ENCODE assay signal across 8 cellular contexts in genomic region chr22:50672471-50673230, GRCh38. TPM values are rescaled to one million over a fixed set of nuclear protein-coding genes. Genes with fewer than 3 reads are reported as not detected.
DNase-seq lines count a peak whose midpoint lies in the region; ATAC-seq, FAIRE-seq and TF ChIP-seq lines count a peak whose summit lies in the region.

TSS of gene SHANK3 (plus strand) at chr22:50672823.

- CTCF ChIA-PET in HEK293 (lab: Yijun Ruan, JAX): no interaction called here

- H4K20me1 ChIP-seq in keratinocyte (ENCODE audit: control insufficient read depth, extremely low read depth, insufficient read depth, low read length): no peaks in the 10 kb centered on the region

- no peak for FAIRE-seq in keratinocyte (lab: Jason Lieb, UNC)

- H3K4me2 ChIP-seq in keratinocyte (ENCODE audit: control insufficient read depth, extremely low read depth, insufficient read depth, low read depth, low read length): peak within 1 kb of the TSS; percentile 27

- POLR2A ChIA-PET in HEK293 (lab: Yijun Ruan, JAX): no interaction called here

- H2AFZ ChIP-seq in keratinocyte (ENCODE audit: control insufficient read depth, low read length): no peak within 1 kb of the TSS

- WGBS in body of pancreas, 2 donors: 39 to 71% methylated on average over 8 to 22 of the region's 23 CpGs

- TF ChIP-seq CTCF in HEK293 (tag by site-specific recombination; IDR thresholded peaks at IDR 0.05) (no peak), body of pancreas (IDR thresholded peaks at IDR 0.05) (no peak), keratinocyte (optimal IDR thresholded peaks at IDR 0.05 in 1 of 3, IDR thresholded peaks at IDR 0.05 in 1 of 3, conservative IDR thresholded peaks at IDR 0.05 in 1 of 3; ENCODE audit: extremely low read depth in 1 of 3, insufficient read depth in 2 of 3, low read length in 3 of 3) (no peak)

- H3K36me3 Mint-ChIP-seq in stimulated activated naive B cell treated with anti-CD40 and anti-IgM and Interleukin-4, amounts not matched to agents 10 μg/mL and 1 μg/mL and 100 μg/mL, for 72 hours: peaks cover 0 to 4% of the 10 kb centered on the region in 2 donors

- no peaks in the 10 kb centered on the region for H3K9me3 ChIP-seq in HEK293 (ENCODE audit: control insufficient read depth, insufficient read depth, low read depth, low read length)
- no peaks in the 10 kb centered on the region for H3K9me3 ChIP-seq in body of pancreas
- H3K9me3 ChIP-seq in keratinocyte (ENCODE audit: control insufficient read depth, low read depth, low read length): no peaks in the 10 kb centered on the region

- H3K9ac ChIP-seq in keratinocyte (ENCODE audit: control insufficient read depth, extremely low read depth, insufficient read depth, low read length): no peak within 1 kb of the TSS

- dilution Hi-C loops in keratinocyte (cut with MboI; ENCODE audit: extremely low pct_ligation_motif_present, low sequenced_read_pairs): no loop called here

- H3K27me3 Mint-ChIP-seq in stimulated activated naive B cell treated with anti-CD40 and anti-IgM and Interleukin-4, amounts not matched to agents 10 μg/mL and 1 μg/mL and 100 μg/mL, for 72 hours: peaks cover 49 to 61% of the 10 kb centered on the region in 2 donors

- H3K4me3 ChIP-seq in HEK293 (ENCODE audit: low read depth, low read length): no peak within 1 kb of the TSS
- H3K4me3 ChIP-seq in body of pancreas: no peak within 1 kb of the TSS
- peak within 1 kb of the TSS in 1 of 3 experiments; percentile 39 for H3K4me3 ChIP-seq in keratinocyte (ENCODE audit: control insufficient read depth in 2 of 3, extremely low read depth in 1 of 3, insufficient read depth in 2 of 3, low read depth in 1 of 3, low read length in 3 of 3)

- intact Hi-C loops in body of pancreas (cut with DNase I): no loop called here

- H3K27ac ChIP-seq in HEK293 (ENCODE audit: extremely low read depth, low read depth, low read length) (no peak within 1 kb of the TSS), body of pancreas (peak within 1 kb of the TSS in 2 of 4 donors; percentile 50 to 52), keratinocyte (ENCODE audit: control insufficient read depth, insufficient read depth, low read length) (no peak within 1 kb of the TSS)

- H3K4me1 ChIP-seq in HEK293 (ENCODE audit: control insufficient read depth, insufficient read depth, low read length) (no peaks in the 10 kb centered on the region), body of pancreas (peaks cover 11% of the 10 kb centered on the region), keratinocyte (ENCODE audit: control insufficient read depth, extremely low read depth, insufficient read depth, low read length) (peaks cover 6% of the 10 kb centered on the region)

- peak in 2 of 3 donors; percentile 60 to 62 for TF ChIP-seq POLR2A in body of pancreas (IDR thresholded peaks at IDR 0.05)

- no peaks in the 10 kb centered on the region for H3K79me2 ChIP-seq in keratinocyte (ENCODE audit: control insufficient read depth, insufficient read depth, low read length)

- H3K9me3 Mint-ChIP-seq in stimulated activated naive B cell treated with anti-CD40 and anti-IgM and Interleukin-4, amounts not matched to agents 10 μg/mL and 1 μg/mL and 100 μg/mL, for 72 hours: peaks cover 0 to 5% of the 10 kb centered on the region in 2 donors

- H3K27me3 ChIP-seq in body of pancreas (peaks cover 0 to 9% of the 10 kb centered on the region in 2 donors), keratinocyte (ENCODE audit: control insufficient read depth, extremely low read depth, insufficient read depth, low read length) (peaks cover 21% of the 10 kb centered on the region)

- peaks cover 19 to 22% of the 10 kb centered on the region in 2 donors for H3K4me1 Mint-ChIP-seq in stimulated activated naive B cell treated with anti-CD40 and anti-IgM and Interleukin-4, amounts not matched to agents 10 μg/mL and 1 μg/mL and 100 μg/mL, for 72 hours

- H3K9me1 ChIP-seq in keratinocyte (ENCODE audit: control insufficient read depth, extremely low read depth, insufficient read depth, low read length): no peaks in the 10 kb centered on the region

- peak within 1 kb of the TSS; percentile 68 to 71 for H3K4me3 Mint-ChIP-seq in stimulated activated naive B cell treated with anti-CD40 and anti-IgM and Interleukin-4, amounts not matched to agents 10 μg/mL and 1 μg/mL and 100 μg/mL, for 72 hours

- H3K27ac Mint-ChIP-seq in stimulated activated naive B cell treated with anti-CD40 and anti-IgM and Interleukin-4, amounts not matched to agents 10 μg/mL and 1 μg/mL and 100 μg/mL, for 72 hours: peak within 1 kb of the TSS; percentile 77

- H3K36me3 ChIP-seq in HEK293 (ENCODE audit: control insufficient read depth in 2 of 2, insufficient read depth in 1 of 2, low read length in 2 of 2) (no peaks in the 10 kb centered on the region), body of pancreas (replicated peaks in 1 of 2; ENCODE audit: insufficient read depth in 1 of 2, low read depth in 2 of 2) (no peaks in the 10 kb centered on the region), keratinocyte (ENCODE audit: control insufficient read depth in 2 of 2, extremely low read depth in 1 of 2, insufficient read depth in 2 of 2, low read length in 2 of 2) (no peaks in the 10 kb centered on the region)

- peak in 2 of 4 donors; percentile 26 to 33 for DNase-seq in body of pancreas
- no peak for DNase-seq in keratinocyte (ENCODE audit: low read depth, low spot score)
- DNase-seq in stimulated activated naive B cell treated with anti-CD40 and anti-IgM and Interleukin-4, amounts not matched to agents 10 μg/mL and 1 μg/mL and 100 μg/mL, for 72 hours: no peak
- DNase-seq in NCI-H2196 treated with DMSO at 0.1 percent for 48 hours (lab: John Stamatoyannopoulos, UW; ENCODE audit: unreplicated experiment): no peak
- no peak for DNase-seq in NCI-H146 treated with DMSO at 0.1 percent for 48 hours (lab: John Stamatoyannopoulos, UW; ENCODE audit: unreplicated experiment)

- ATAC-seq in body of pancreas: peak; percentile 47
- no peak for ATAC-seq in stimulated activated naive B cell treated with anti-CD40 and anti-IgM and Interleukin-4, amounts not matched to agents 10 μg/mL and 1 μg/mL and 100 μg/mL, for 72 hours (replicated peaks)
- no peak for ATAC-seq in GM18907 (IDR thresholded peaks at IDR 0.05; ENCODE audit: unreplicated experiment)
- ATAC-seq in HG02973 (IDR thresholded peaks at IDR 0.05; ENCODE audit: unreplicated experiment): no peak

TF ChIP-seq in HEK293, 187 proteins besides CTCF, POLR2A, EP300 and RAD21 (continues in another document):
- TF ChIP-seq TRIM28 (IDR thresholded peaks at IDR 0.05; ENCODE audit: borderline replicate concordance, low read length) (no peak), ZNF521 (tag by site-specific recombination; IDR thresholded peaks at IDR 0.05) (no peak), ZNF341 (tag by site-specific recombination; IDR thresholded peaks at IDR 0.05; ENCODE audit: low read depth) (peak; percentile 21; the same call in 1 of the 2 replicates), ZSCAN18 (tag by site-specific recombination; IDR thresholded peaks at IDR 0.05) (no peak), ZSCAN23 (tag by site-specific recombination; IDR thresholded peaks at IDR 0.05) (no peak), ZFP37 (tag by site-specific recombination; IDR thresholded peaks at IDR 0.05) (no peak), BCL11A (tag by site-specific recombination; IDR thresholded peaks at IDR 0.05; ENCODE audit: low read depth) (peak; percentile 56; the same call in 1 of the 2 replicates), ZNF146 (tag by site-specific recombination; IDR thresholded peaks at IDR 0.05) (no peak), RBAK (tag by site-specific recombination; IDR thresholded peaks at IDR 0.05) (no peak), ZNF24 (tag by site-specific recombination; IDR thresholded peaks at IDR 0.05) (no peak)
- TF ChIP-seq, protein P1, sequence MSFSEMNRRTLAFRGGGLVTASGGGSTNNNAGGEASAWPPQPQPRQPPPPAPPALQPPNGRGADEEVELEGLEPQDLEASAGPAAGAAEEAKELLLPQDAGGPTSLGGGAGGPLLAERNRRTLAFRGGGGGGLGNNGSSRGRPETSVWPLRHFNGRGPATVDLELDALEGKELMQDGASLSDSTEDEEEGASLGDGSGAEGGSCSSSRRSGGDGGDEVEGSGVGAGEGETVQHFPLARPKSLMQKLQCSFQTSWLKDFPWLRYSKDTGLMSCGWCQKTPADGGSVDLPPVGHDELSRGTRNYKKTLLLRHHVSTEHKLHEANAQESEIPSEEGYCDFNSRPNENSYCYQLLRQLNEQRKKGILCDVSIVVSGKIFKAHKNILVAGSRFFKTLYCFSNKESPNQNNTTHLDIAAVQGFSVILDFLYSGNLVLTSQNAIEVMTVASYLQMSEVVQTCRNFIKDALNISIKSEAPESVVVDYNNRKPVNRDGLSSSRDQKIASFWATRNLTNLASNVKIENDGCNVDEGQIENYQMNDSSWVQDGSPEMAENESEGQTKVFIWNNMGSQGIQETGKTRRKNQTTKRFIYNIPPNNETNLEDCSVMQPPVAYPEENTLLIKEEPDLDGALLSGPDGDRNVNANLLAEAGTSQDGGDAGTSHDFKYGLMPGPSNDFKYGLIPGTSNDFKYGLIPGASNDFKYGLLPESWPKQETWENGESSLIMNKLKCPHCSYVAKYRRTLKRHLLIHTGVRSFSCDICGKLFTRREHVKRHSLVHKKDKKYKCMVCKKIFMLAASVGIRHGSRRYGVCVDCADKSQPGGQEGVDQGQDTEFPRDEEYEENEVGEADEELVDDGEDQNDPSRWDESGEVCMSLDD (tag by site-specific recombination; IDR thresholded peaks at IDR 0.05): 0 out of 2 replicates have a peak, but pooled peaks have one; percentile 4

RNA-seq across cellular contexts. Expression of gene SHANK3, which starts in this region (rescaled TPM):
- total RNA-seq in body of pancreas: 10 to 100 TPM in 1 of 2 donors, 1 to 10 TPM in 1; 6.0 to 15.5 TPM
- 1.00 to 1.8 TPM (median 1.6 TPM) in 3 replicates for polyA plus RNA-seq in keratinocyte
- 0.60 TPM for polyA plus RNA-seq in keratinocyte (2011; ENCODE audit: low read depth)
- 0.69 and 2.0 TPM in 2 replicates for polyA plus RNA-seq in keratinocyte (2011; cell fraction: cytosol; rRNA removed)
- polyA plus RNA-seq in keratinocyte (2011; cell fraction: nucleus; rRNA removed): 3.9 and 7.2 TPM in 2 replicates
- polyA plus RNA-seq in keratinocyte (2012; ENCODE audit: low replicate concordance): 0.93 and 3.8 TPM in 2 replicates
- polyA minus RNA-seq in keratinocyte: 1.0 to 4.2 TPM (median 1.3 TPM) in 3 replicates
- 3.6 TPM for polyA minus RNA-seq in keratinocyte (2011; cell fraction: cytosol; rRNA and poly(A)+ RNA removed)
- 3.8 and 4.0 TPM in 2 replicates for polyA minus RNA-seq in keratinocyte (2011; cell fraction: nucleus; rRNA and poly(A)+ RNA removed)
